8 cellular contexts compared by ENCODE assay signal in the genomic region with DNA sequence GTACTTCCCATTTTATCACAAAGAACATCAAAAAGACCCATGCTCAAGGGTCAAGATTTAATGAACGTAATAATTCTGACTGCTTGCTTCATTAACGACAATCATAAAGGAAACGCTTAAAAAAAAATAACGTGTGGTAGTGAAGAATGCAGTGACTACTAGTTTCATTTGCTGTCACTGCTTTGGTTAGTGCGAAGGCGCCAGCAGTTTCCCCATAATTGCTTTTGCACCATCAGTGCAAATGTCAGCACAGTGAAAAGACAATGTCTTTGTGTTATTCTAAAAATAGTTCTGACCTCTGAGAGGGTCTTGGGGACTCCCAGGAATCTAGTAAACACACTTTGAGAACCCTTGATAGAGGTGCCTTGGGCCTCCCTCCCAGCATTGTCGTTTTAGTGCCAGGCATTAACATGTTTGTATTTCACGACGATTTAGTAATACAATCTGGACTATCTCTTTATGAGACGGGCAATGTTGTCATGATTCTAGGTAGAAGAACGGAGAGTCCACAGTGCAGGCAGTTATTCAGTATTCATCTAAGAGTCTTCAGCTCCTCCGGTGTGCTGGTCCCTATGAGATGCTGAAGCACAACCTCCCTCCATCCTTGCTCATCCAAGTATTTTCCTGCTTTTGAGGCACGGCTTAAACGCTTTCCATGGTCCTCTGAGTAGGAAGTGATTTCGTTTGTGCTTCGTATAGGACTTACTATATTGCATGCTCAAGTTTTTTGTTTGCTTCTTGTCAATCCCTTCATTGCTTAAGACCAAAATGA.
A peak's percentile ranks its signal among the peaks of the same experiment; 100 is the strongest.
DNase-seq lines count a peak whose midpoint lies in the region; ATAC-seq and TF ChIP-seq lines count a peak whose summit lies in the region.

No MANE protein-coding gene starts in this region.

- WGBS in spleen, 5 donors = 2 to 5% (median 3%) methylated on average over 16 of the region's 16 CpGs

- peaks cover 58% of the 10 kb centered on the region for H3K4me1 ChIP-seq in iPS-18a (ENCODE audit: control insufficient read depth, low read depth, low read length)
- H3K4me1 ChIP-seq in spleen = peaks cover 36 to 67% (median 50%) of the 10 kb centered on the region in 6 donors

- H3K9me3 ChIP-seq in iPS-18a (ENCODE audit: control insufficient read depth, low read depth, low read length) (no peaks in the 10 kb centered on the region), spleen (no peaks in the 10 kb centered on the region)

- H3K36me3 ChIP-seq in iPS-18a (ENCODE audit: control insufficient read depth, low read depth, low read length) (no peaks in the 10 kb centered on the region), spleen (no peaks in the 10 kb centered on the region)

- peak overlapping the region; percentile 75 for H3K4me3 ChIP-seq in iPS-18a (ENCODE audit: low read length)
- H3K4me3 ChIP-seq in spleen = peak overlapping the region; percentile 60 to 86 (median 72)

- no peaks in the 10 kb centered on the region for H3K9me3 Mint-ChIP-seq in activated naive CD4-positive, alpha-beta T cell treated with anti-CD3 and anti-CD28 coated beads, Interleukin-2, amount 50 U/mL, for 72 hours

- intact Hi-C loops in spleen (cut with DNase I; ENCODE audit: low total_unique reads) = loop anchor here (5.0 kb wide), 1 partner anchor 69 kb away; the partner anchor contains the start of gene AFF1

- peak overlapping the region; percentile 99 for H3K27ac Mint-ChIP-seq in activated naive CD4-positive, alpha-beta T cell treated with anti-CD3 and anti-CD28 coated beads, Interleukin-2, amount 50 U/mL, for 72 hours

- TF ChIP-seq CTCF in spleen (IDR thresholded peaks at IDR 0.05 in 8 of 11, conservative IDR thresholded peaks at IDR 0.05 in 3 of 11) = no peak

- H3K36me3 Mint-ChIP-seq in activated naive CD4-positive, alpha-beta T cell treated with anti-CD3 and anti-CD28 coated beads, Interleukin-2, amount 50 U/mL, for 72 hours = peaks cover 14 to 16% of the 10 kb centered on the region in 2 donors

- H3K27ac ChIP-seq in iPS-18a (ENCODE audit: low read length) = no peak overlapping the region
- peak overlapping the region; percentile 94 to 99 (median 98) for H3K27ac ChIP-seq in spleen

- TF ChIP-seq POLR2A in spleen (IDR thresholded peaks at IDR 0.05) = no peak

- peaks cover 16% of the 10 kb centered on the region for H3K27me3 ChIP-seq in iPS-18a (ENCODE audit: control insufficient read depth, insufficient read depth, low read length)
- no peaks in the 10 kb centered on the region for H3K27me3 ChIP-seq in spleen (replicated peaks in 1 of 7)

- H3K9ac ChIP-seq in iPS-18a (ENCODE audit: low read length) = peak overlapping the region; percentile 60

- ATAC-seq in GM21737 (IDR thresholded peaks at IDR 0.05; ENCODE audit: unreplicated experiment) = peak; percentile 19
- peak; percentile 50 to 53 for ATAC-seq in activated naive CD4-positive, alpha-beta T cell treated with anti-CD3 and anti-CD28 coated beads, Interleukin-2, amount 50 U/mL, for 72 hours
- ATAC-seq in GM21360 (IDR thresholded peaks at IDR 0.05; ENCODE audit: unreplicated experiment) = no peak

- DNase-seq in DMS53 (lab: John Stamatoyannopoulos, UW) (peak; percentile 66), NCI-H69 (lab: John Stamatoyannopoulos, UW) (peak; percentile 71), spleen (no peak), NCI-H2081 (lab: John Stamatoyannopoulos, UW) (no peak)
- peak in 1 of 2 donors; percentile 49 for DNase-seq in activated naive CD4-positive, alpha-beta T cell treated with anti-CD3 and anti-CD28 coated beads, Interleukin-2, amount 50 U/mL, for 72 hours (ENCODE audit: low spot score in 2 of 2)

Comparison
In these comparisons a context has a peak if more than half of its experiments do, and no peak if none do; other contexts are left out.
1. DNase-seq: peak in DMS53 (single experiment) and NCI-H69 (single experiment); none in spleen (single experiment) and NCI-H2081 (0 of 2).